Comparison of ENCODE assay signal across 27 cellular contexts in the genomic region with DNA sequence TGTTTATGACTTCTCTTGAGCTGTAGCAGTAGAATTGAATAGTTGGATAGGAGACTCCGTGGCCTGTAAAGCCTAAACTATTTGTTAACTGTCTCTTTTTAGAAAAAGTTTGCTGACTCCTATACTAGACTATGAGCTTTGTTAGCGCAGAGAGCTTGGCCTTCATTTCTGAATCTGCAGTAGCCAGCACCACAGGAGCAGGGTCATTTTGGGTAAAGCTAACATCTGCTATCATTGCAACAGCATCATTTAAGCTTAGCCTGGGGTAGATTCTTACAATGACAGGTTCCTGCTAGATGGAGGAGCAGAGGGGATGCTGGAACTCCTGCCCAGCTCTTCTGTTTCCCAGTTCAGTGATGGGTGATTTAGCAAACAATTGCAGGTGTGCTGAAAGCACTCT.
"Had no signal": no experiment of that assay in that cellular context is flagged by ENCODE, and none has a peak within 500 bp of the region (broad histone marks: within the 10 kb centered on the region; RNA-seq: fewer than 3 reads in every experiment).

No MANE protein-coding gene starts in this region.

- H3K27me3 ChIP-seq: adrenal gland, ascending aorta, brain microvascular endothelial cell, testis, transverse colon had no signal

- ATAC-seq: activated CD4-positive, CD25-positive, alpha-beta regulatory T cell treated with anti-CD3 and anti-CD28 coated beads, Interleukin-2, amount 50 U/mL, for 24 hours; gastroesophageal sphincter; left colon; naive thymus-derived CD8-positive, alpha-beta T cell; right cardiac atrium; stimulated activated naive CD8-positive, alpha-beta T cell treated with anti-CD3 and anti-CD28 coated beads, Interleukin-15, Interleukin-2, amounts not matched to agents 100 U/mL and 50 U/mL, for 24 hours had no signal

- H3K36me3 ChIP-seq: adrenal gland, ascending aorta, brain microvascular endothelial cell, gastroesophageal sphincter, transverse colon had no signal

- H3K4me3 ChIP-seq: adrenal gland, ascending aorta, coronary artery, dorsolateral prefrontal cortex, gastroesophageal sphincter, testis, transverse colon had no signal

- DNase-seq: activated CD4-positive, alpha-beta T cell treated with anti-CD3 and anti-CD28 coated beads for 48 hours; activated CD4-positive, alpha-beta T cell treated with anti-CD3 and anti-CD28 coated beads, Interleukin-2, amount 50 U/mL, for 48 hours; activated CD8-positive, alpha-beta memory T cell treated with anti-CD3 and anti-CD28 coated beads for 24 hours; activated effector memory CD4-positive, alpha-beta T cell treated with Interleukin-2 at 50 U/mL for 16 hours; activated naive CD4-positive, alpha-beta T cell treated with Interleukin-2 at 50 U/mL for 16 hours; activated naive CD8-positive, alpha-beta T cell treated with anti-CD3 and anti-CD28 coated beads for 36 hours; adrenal gland; brain microvascular endothelial cell; dorsolateral prefrontal cortex; effector memory CD4-positive, alpha-beta T cell; hippocampal formation; immature natural killer cell; kidney; left colon; midbrain; naive thymus-derived CD8-positive, alpha-beta T cell; posterior cingulate gyrus; right cardiac atrium; stimulated activated CD4-positive, alpha-beta T cell treated with anti-CD3 and anti-CD28 coated beads, Interleukin-4, amount 100 ng/mL, for 1 hour; stimulated activated naive CD8-positive, alpha-beta T cell treated with anti-CD3 and anti-CD28 coated beads, Interleukin-15, Interleukin-2, amounts not matched to agents 100 U/mL and 50 U/mL, for 24 hours; testis; transverse colon had no signal

- H3K27ac Mint-ChIP-seq: activated naive CD8-positive, alpha-beta T cell treated with anti-CD3 and anti-CD28 coated beads for 36 hours; immature natural killer cell; memory B cell; naive thymus-derived CD8-positive, alpha-beta T cell had no signal

- H3K9me3 Mint-ChIP-seq: memory B cell had no signal

- H3K4me1 ChIP-seq: adrenal gland, ascending aorta, gastroesophageal sphincter, testis had no signal

- H3K4me1 Mint-ChIP-seq: memory B cell had no signal

- H3K27ac ChIP-seq: adrenal gland, ascending aorta, brain microvascular endothelial cell, coronary artery, gastroesophageal sphincter, testis, transverse colon had no signal

- H3K9me3 ChIP-seq: adrenal gland, ascending aorta, gastroesophageal sphincter, testis, transverse colon had no signal

- H3K36me3 Mint-ChIP-seq: activated naive CD8-positive, alpha-beta T cell treated with anti-CD3 and anti-CD28 coated beads for 36 hours; immature natural killer cell; memory B cell; naive thymus-derived CD8-positive, alpha-beta T cell had no signal

- H3K4me3 Mint-ChIP-seq: activated naive CD8-positive, alpha-beta T cell treated with anti-CD3 and anti-CD28 coated beads for 36 hours; immature natural killer cell; memory B cell; naive thymus-derived CD8-positive, alpha-beta T cell had no signal
